Comparison of ENCODE assay signal across 19 cellular contexts in the genomic region with DNA sequence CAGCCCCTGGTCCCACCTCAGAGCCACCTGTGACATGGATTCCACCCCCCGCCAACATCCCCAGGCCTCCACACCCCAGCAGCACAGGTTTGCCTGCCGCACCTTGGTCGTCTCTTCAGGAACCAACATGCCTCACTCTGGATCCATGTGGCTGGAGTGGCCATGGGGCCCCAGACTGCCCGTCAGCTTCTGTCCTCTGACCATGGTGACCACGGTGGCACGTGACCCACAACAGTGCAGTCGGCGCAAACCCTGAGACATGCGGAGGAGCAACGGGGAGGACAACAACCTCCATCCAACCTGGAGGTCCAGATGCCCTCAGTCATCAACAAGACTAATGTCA.
DNase-seq lines count a peak whose midpoint lies in the region; ATAC-seq, FAIRE-seq and TF ChIP-seq lines count a peak whose summit lies in the region.
"Had no signal": no experiment of that assay in that cellular context is flagged by ENCODE, and none has a peak within 500 bp of the region (broad histone marks: within the 10 kb centered on the region; RNA-seq: fewer than 3 reads in every experiment).

No MANE protein-coding gene starts in this region.

- H3K9me3 Mint-ChIP-seq in natural killer cell treated with Interleukin-12 subunit alpha and Interleukin-12 subunit beta and Interleukin-15 and Interleukin-18, amount 100 ng/mL, for 72 hours: no peaks in the 10 kb centered on the region
- H3K9me3 Mint-ChIP-seq in natural killer cell: no peaks in the 10 kb centered on the region
- H3K9me3 Mint-ChIP-seq: CD8-positive, alpha-beta T cell had no signal

- H3K27ac Mint-ChIP-seq in natural killer cell treated with Interleukin-12 subunit alpha and Interleukin-12 subunit beta and Interleukin-15 and Interleukin-18, amount 100 ng/mL, for 72 hours: no peak overlapping the region
- H3K27ac Mint-ChIP-seq in natural killer cell: no peak overlapping the region
- H3K27ac Mint-ChIP-seq: CD8-positive, alpha-beta T cell; GM23338 had no signal

- no peak for ATAC-seq in natural killer cell treated with Interleukin-12 subunit alpha and Interleukin-12 subunit beta and Interleukin-15 and Interleukin-18, amount 100 ng/mL, for 72 hours
- ATAC-seq in natural killer cell: no peak
- ATAC-seq: CD8-positive, alpha-beta T cell; GM12878; GM23338 had no signal

- no peak overlapping the region for H3K4me3 Mint-ChIP-seq in natural killer cell treated with Interleukin-12 subunit alpha and Interleukin-12 subunit beta and Interleukin-15 and Interleukin-18, amount 100 ng/mL, for 72 hours
- no peak overlapping the region for H3K4me3 Mint-ChIP-seq in natural killer cell
- H3K4me3 Mint-ChIP-seq: CD8-positive, alpha-beta T cell; GM23338 had no signal

- TF ChIP-seq CTCF in natural killer cell (IDR thresholded peaks at IDR 0.05): no peak
- no peak for TF ChIP-seq CTCF in sigmoid colon (IDR thresholded peaks at IDR 0.05)

- H3K27me3 Mint-ChIP-seq in natural killer cell treated with Interleukin-12 subunit alpha and Interleukin-12 subunit beta and Interleukin-15 and Interleukin-18, amount 100 ng/mL, for 72 hours: peaks cover 6 to 12% of the 10 kb centered on the region in 2 donors
- H3K27me3 Mint-ChIP-seq in natural killer cell (ENCODE audit: low read depth in 2 of 2): peaks cover 8 to 16% of the 10 kb centered on the region in 2 donors

- H3K36me3 Mint-ChIP-seq in natural killer cell treated with Interleukin-12 subunit alpha and Interleukin-12 subunit beta and Interleukin-15 and Interleukin-18, amount 100 ng/mL, for 72 hours: no peaks in the 10 kb centered on the region
- no peaks in the 10 kb centered on the region for H3K36me3 Mint-ChIP-seq in natural killer cell
- H3K36me3 Mint-ChIP-seq: CD8-positive, alpha-beta T cell had no signal

- peaks cover 0 to 38% (median 8%) of the 10 kb centered on the region in 3 donors for H3K27me3 ChIP-seq in sigmoid colon
- H3K27me3 ChIP-seq: BLaER1, Peyer's patch had no signal

- TF ChIP-seq EP300 in sigmoid colon (IDR thresholded peaks at IDR 0.05): no peak

- no peaks in the 10 kb centered on the region for H3K9me3 ChIP-seq in sigmoid colon
- H3K9me3 ChIP-seq: Peyer's patch had no signal

- WGBS in sigmoid colon, 2 donors: 96 to 97% methylated on average over 10 of the region's 10 CpGs

- no peak overlapping the region for H3K4me3 ChIP-seq in sigmoid colon
- H3K4me3 ChIP-seq: BLaER1, GM12878, GM23338, Peyer's patch had no signal

- peak; percentile 12 for DNase-seq in natural killer cell treated with Interleukin-12 subunit alpha and Interleukin-12 subunit beta and Interleukin-15 and Interleukin-18, amount 100 ng/mL, for 72 hours (ENCODE audit: low spot score)
- no peak for DNase-seq in natural killer cell
- DNase-seq in islet precursor cell: peak; percentile 38
- peak; percentile 37 for DNase-seq in sigmoid colon
- no peak for DNase-seq in T-helper 9 cell
- DNase-seq in DMS153 (lab: John Stamatoyannopoulos, UW): no peak
- no peak for DNase-seq in RCC 7860 (ENCODE audit: low spot score)
- DNase-seq: Calu3; CD8-positive, alpha-beta T cell; DMS53; EL; KG1; NCI-H1105 treated with DMSO at 0.1 percent for 48 hours; NCI-H1694; SHP77 had no signal

- no peak overlapping the region for H3K27ac ChIP-seq in sigmoid colon
- H3K27ac ChIP-seq: BLaER1, Peyer's patch had no signal

- no peak for FAIRE-seq in RCC 7860 (lab: Jason Lieb, UNC)
- FAIRE-seq: GM12878 had no signal

- no peak for TF ChIP-seq POLR2A in sigmoid colon (IDR thresholded peaks at IDR 0.05)

- peaks cover 0 to 3% (median 0%) of the 10 kb centered on the region in 4 donors for H3K4me1 ChIP-seq in sigmoid colon
- H3K4me1 ChIP-seq: Peyer's patch had no signal

- H3K36me3 ChIP-seq in sigmoid colon: no peaks in the 10 kb centered on the region
- H3K36me3 ChIP-seq: BLaER1, Peyer's patch had no signal

- H3K4me1 Mint-ChIP-seq in natural killer cell treated with Interleukin-12 subunit alpha and Interleukin-12 subunit beta and Interleukin-15 and Interleukin-18, amount 100 ng/mL, for 72 hours (ENCODE audit: low read depth in 2 of 2): no peaks in the 10 kb centered on the region
- no peaks in the 10 kb centered on the region for H3K4me1 Mint-ChIP-seq in natural killer cell

- intact Hi-C loops in natural killer cell (cut with micrococcal nuclease) (no loop called here), sigmoid colon (cut with DNase I) (no loop called here)

Comparison
In these comparisons a context has a peak if more than half of its experiments do, and no peak if none do; other contexts are left out.
1. DNase-seq: peak in natural killer cell treated with Interleukin-12 subunit alpha and Interleukin-12 subunit beta and Interleukin-15 and Interleukin-18, amount 100 ng/mL, for 72 hours (single experiment), islet precursor cell (single experiment) and sigmoid colon (single experiment); none in natural killer cell (single experiment), T-helper 9 cell (single experiment), DMS153 (single experiment) and RCC 7860 (single experiment).